In the genomic region with DNA sequence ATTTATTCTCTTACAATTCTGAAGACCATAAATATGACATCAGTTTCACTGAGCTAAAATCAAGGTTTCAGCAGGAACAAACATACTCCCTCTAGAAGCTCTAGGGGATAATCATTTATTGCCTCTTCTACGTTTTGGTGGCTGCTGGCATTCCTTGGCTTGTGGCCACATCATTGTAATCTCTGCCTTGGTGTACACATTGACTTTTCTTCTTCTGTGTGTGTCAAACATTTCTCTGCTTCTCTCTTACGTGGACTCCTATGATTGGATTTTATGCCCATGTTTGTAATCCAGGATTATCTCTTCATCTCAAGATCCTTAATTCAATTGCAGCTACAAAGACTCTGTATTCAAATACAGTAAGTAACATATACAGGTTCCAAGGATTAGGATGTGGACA, we compare ENCODE assay signal across 1 cellular context.
TF ChIP-seq lines count a peak whose summit lies in the region.

No MANE protein-coding gene starts in this region.

TF ChIP-seq in K562, 482 proteins besides CTCF, POLR2A, EP300 and RAD21 (continued from another document):
- TF ChIP-seq, protein P1, sequence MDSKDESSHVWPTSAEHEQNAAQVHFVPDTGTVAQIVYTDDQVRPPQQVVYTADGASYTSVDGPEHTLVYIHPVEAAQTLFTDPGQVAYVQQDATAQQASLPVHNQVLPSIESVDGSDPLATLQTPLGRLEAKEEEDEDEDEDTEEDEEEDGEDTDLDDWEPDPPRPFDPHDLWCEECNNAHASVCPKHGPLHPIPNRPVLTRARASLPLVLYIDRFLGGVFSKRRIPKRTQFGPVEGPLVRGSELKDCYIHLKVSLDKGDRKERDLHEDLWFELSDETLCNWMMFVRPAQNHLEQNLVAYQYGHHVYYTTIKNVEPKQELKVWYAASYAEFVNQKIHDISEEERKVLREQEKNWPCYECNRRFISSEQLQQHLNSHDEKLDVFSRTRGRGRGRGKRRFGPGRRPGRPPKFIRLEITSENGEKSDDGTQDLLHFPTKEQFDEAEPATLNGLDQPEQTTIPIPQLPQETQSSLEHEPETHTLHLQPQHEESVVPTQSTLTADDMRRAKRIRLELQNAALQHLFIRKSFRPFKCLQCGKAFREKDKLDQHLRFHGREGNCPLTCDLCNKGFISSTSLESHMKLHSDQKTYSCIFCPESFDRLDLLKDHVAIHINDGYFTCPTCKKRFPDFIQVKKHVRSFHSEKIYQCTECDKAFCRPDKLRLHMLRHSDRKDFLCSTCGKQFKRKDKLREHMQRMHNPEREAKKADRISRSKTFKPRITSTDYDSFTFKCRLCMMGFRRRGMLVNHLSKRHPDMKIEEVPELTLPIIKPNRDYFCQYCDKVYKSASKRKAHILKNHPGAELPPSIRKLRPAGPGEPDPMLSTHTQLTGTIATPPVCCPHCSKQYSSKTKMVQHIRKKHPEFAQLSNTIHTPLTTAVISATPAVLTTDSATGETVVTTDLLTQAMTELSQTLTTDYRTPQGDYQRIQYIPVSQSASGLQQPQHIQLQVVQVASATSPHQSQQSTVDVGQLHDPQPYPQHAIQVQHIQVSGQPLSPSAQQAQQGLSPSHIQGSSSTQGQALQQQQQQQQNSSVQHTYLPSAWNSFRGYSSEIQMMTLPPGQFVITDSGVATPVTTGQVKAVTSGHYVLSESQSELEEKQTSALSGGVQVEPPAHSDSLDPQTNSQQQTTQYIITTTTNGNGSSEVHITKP (IDR thresholded peaks at IDR 0.05; ENCODE audit: partially characterized antibody): no peak
- TF ChIP-seq STAT5A (IDR thresholded peaks at IDR 0.05; ENCODE audit: borderline replicate concordance, low read length) (no peak), ZNF785 (CRISPR knock-in tag; IDR thresholded peaks at IDR 0.05) (no peak), SOX6 (IDR thresholded peaks at IDR 0.05) (no peak), PCBP2 (IDR thresholded peaks at IDR 0.05; ENCODE audit: low read depth, low read length, poor library complexity, severe bottlenecking) (no peak)
